8 cellular contexts compared by ENCODE assay signal in genomic region chr2:131493199-131494018, GRCh38.
DNase-seq lines count a peak whose midpoint lies in the region; ATAC-seq and TF ChIP-seq lines count a peak whose summit lies in the region.

No MANE protein-coding gene starts in this region.

- H3K4me2 ChIP-seq in OCI-LY3 (ENCODE audit: low read length) = peak overlapping the region; percentile 98

- H3K27ac Mint-ChIP-seq in nephron progenitor cell = peak overlapping the region; percentile 99

- TF ChIP-seq CTCF in OCI-LY3 (IDR thresholded peaks at IDR 0.05; ENCODE audit: low read depth, low read length) = no peak
- no peak for TF ChIP-seq CTCF in epithelial cell of esophagus (IDR thresholded peaks at IDR 0.05; ENCODE audit: insufficient read depth, low read depth, low read length, missing control alignments)
- no peak for TF ChIP-seq CTCF in nephron progenitor cell (IDR thresholded peaks at IDR 0.05)

- H3K4me3 Mint-ChIP-seq in nephron progenitor cell = peak overlapping the region; percentile 96

- H3K27me3 Mint-ChIP-seq in nephron progenitor cell (ENCODE audit: low read depth, poor library complexity) = peaks cover 8% of the 10 kb centered on the region

- no peaks in the 10 kb centered on the region for H3K27me3 ChIP-seq in OCI-LY3 (ENCODE audit: low read depth, low read length)

- H3K4me1 ChIP-seq in OCI-LY3 (ENCODE audit: low read length) = peaks cover 29% of the 10 kb centered on the region

- peak; percentile 22 for ATAC-seq in HG02678 (IDR thresholded peaks at IDR 0.05; ENCODE audit: unreplicated experiment)

- H3K9me3 Mint-ChIP-seq in nephron progenitor cell = no peaks in the 10 kb centered on the region

- H3K9ac ChIP-seq in OCI-LY3 (ENCODE audit: low read length) = peak overlapping the region; percentile 93

- H3K79me2 ChIP-seq in OCI-LY3 (ENCODE audit: low read length) = peaks cover 87% of the 10 kb centered on the region

- H3K36me3 Mint-ChIP-seq in nephron progenitor cell (ENCODE audit: low read depth) = peaks cover 6% of the 10 kb centered on the region

- peaks cover 39% of the 10 kb centered on the region for H4K20me1 ChIP-seq in OCI-LY3 (ENCODE audit: insufficient read depth, low read length)

- peaks cover 34% of the 10 kb centered on the region for H3K4me1 Mint-ChIP-seq in nephron progenitor cell

- H3K4me3 ChIP-seq in OCI-LY3 (ENCODE audit: low read length) = peak overlapping the region; percentile 98
- peak overlapping the region; percentile 94 for H3K4me3 ChIP-seq in epithelial cell of esophagus (ENCODE audit: low read length)

- no peaks in the 10 kb centered on the region for H3K9me3 ChIP-seq in OCI-LY3 (ENCODE audit: insufficient read depth, low read length)

- peak overlapping the region; percentile 79 for H3K27ac ChIP-seq in OCI-LY3 (ENCODE audit: low read length)

- peak overlapping the region; percentile 13; the same call in 1 of the 2 replicates for H2AFZ ChIP-seq in OCI-LY3 (ENCODE audit: low read depth, low read length)

- H3K36me3 ChIP-seq in OCI-LY3 (replicated peaks; ENCODE audit: low read depth, low read length) = peaks cover 3% of the 10 kb centered on the region

- DNase-seq in DMS79 treated with DMSO at 0.1 percent for 48 hours (lab: John Stamatoyannopoulos, UW) (peak; percentile 50), DMS79 (lab: John Stamatoyannopoulos, UW) (no peak), epithelial cell of esophagus (ENCODE audit: low read depth) (no peak), nephron progenitor cell (no peak), NCI-H1092 treated with DMSO at 0.1 percent for 48 hours (lab: John Stamatoyannopoulos, UW) (no peak)
- DNase-seq in stimulated activated naive CD4-positive, alpha-beta T cell (lab: John Stamatoyannopoulos, UW) = no peak
